In genomic region chr1:176767714-176768136, GRCh38 we compare ENCODE assay signal across 9 cellular contexts.
"Had no signal": no experiment of that assay in that cellular context is flagged by ENCODE, and none has a peak within 500 bp of the region (broad histone marks: within the 10 kb centered on the region; RNA-seq: fewer than 3 reads in every experiment).

No MANE protein-coding gene starts in this region.

- H3K36me3 ChIP-seq: HAP-1 had no signal

- H3K4me3 Mint-ChIP-seq: HFFc6 had no signal

- H2AFZ ChIP-seq: GM23248 had no signal

- H3K4me1 ChIP-seq: HAP-1 had no signal

- H3K9me3 ChIP-seq: HAP-1 had no signal

- H3K4me3 ChIP-seq: GM23248, HAP-1, K562 had no signal

- DNase-seq: GM23248, GOT3, H7, HFFc6, IMR-90 had no signal

- ATAC-seq: HCT116, K562 had no signal

- H3K9ac ChIP-seq: GM23248 had no signal

- H3K27ac ChIP-seq: GM23248, HL-60 had no signal

- H3K27ac Mint-ChIP-seq: HFFc6 had no signal
